ENCODE assay signal across 19 cellular contexts in the genomic region with DNA sequence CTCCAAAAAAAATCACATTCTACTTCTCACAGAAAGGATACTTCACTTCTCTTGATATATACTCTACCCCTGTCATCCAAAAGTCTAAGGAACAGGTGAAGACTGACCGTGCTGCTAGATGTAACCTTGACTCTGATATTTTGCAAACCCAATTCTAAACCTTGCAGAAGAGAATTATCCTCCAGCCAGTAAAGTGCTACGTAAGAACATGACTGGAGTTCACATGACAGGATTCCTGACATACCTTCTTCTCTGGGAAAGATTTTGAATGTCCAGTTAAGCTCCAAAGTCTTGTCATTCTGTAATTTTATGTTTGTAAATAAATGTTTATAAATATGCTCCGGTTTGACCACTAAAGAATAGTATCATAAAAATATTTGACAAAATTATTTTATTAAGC. TPM values are rescaled to one million over a fixed set of nuclear protein-coding genes. Genes with fewer than 3 reads are reported as not detected.
DNase-seq lines count a peak whose midpoint lies in the region; ATAC-seq and TF ChIP-seq lines count a peak whose summit lies in the region.
"Had no signal": no experiment of that assay in that cellular context is flagged by ENCODE, and none has a peak within 500 bp of the region (broad histone marks: within the 10 kb centered on the region; RNA-seq: fewer than 3 reads in every experiment).

No MANE protein-coding gene starts in this region.

- TF ChIP-seq CTCF in epithelial cell of proximal tubule (conservative IDR thresholded peaks at IDR 0.05; ENCODE audit: low read depth, low read length) (no peak), GM20000 (IDR thresholded peaks at IDR 0.05; ENCODE audit: extremely low read depth, missing control alignments) (no peak)

- no peak overlapping the region for H3K4me3 ChIP-seq in epithelial cell of proximal tubule (ENCODE audit: low read depth, low read length)
- H3K4me3 ChIP-seq: PC-9, SJSA1 had no signal

- in situ Hi-C loops in ACHN (cut with HindIII; ENCODE audit: low pct_ligation_motif_present, low pct_unique_long_range_greater_than_20kb, low sequenced_read_pairs): no loop called here

- ATAC-seq in HG03095 (IDR thresholded peaks at IDR 0.05; ENCODE audit: unreplicated experiment): no peak
- ATAC-seq: activated T-cell treated with anti-CD3 and anti-CD28 coated beads, Interleukin-2, amount 50 U/mL, for 72 hours; CD8-positive, alpha-beta T cell; foreskin keratinocyte had no signal

- DNase-seq in ACHN (peak; percentile 20), HCEC 1CT (peak; percentile 20), epithelial cell of proximal tubule (ENCODE audit: low read depth) (peak; percentile 56), kidney tubule cell (ENCODE audit: low spot score) (peak; percentile 48), GM20000 (ENCODE audit: low spot score) (no peak), COLO829 (ENCODE audit: low spot score) (no peak), retina (no peak)
- DNase-seq: activated CD8-positive, alpha-beta memory T cell treated with anti-CD3 and anti-CD28 coated beads for 24 hours; activated naive CD8-positive, alpha-beta T cell treated with anti-CD3 and anti-CD28 coated beads for 36 hours; activated T-cell treated with anti-CD3 and anti-CD28 coated beads, Interleukin-2, amount 50 U/mL, for 72 hours; CD8-positive, alpha-beta T cell; foreskin keratinocyte; naive B cell; NCI-H1436 treated with DMSO at 0.1 percent for 48 hours; NCI-H82; PC-9; stimulated activated CD4-positive, alpha-beta T cell treated with anti-CD3 and anti-CD28 coated beads, Interleukin-2, amount 100 ng/mL, for 48 hours had no signal

RNA-seq across cellular contexts. Expression of gene BTBD9, which starts 35.8 kb away (rescaled TPM):
- total RNA-seq in epithelial cell of proximal tubule: 2.9 TPM in 2 replicates

Comparison
In these comparisons a context has a peak if more than half of its experiments do, and no peak if none do; other contexts are left out.
1. DNase-seq: peak in ACHN (single experiment), HCEC 1CT (single experiment), epithelial cell of proximal tubule (single experiment) and kidney tubule cell (single experiment); none in GM20000 (single experiment), COLO829 (single experiment) and retina (single experiment).